ENCODE assay signal across 17 cellular contexts in the genomic region with DNA sequence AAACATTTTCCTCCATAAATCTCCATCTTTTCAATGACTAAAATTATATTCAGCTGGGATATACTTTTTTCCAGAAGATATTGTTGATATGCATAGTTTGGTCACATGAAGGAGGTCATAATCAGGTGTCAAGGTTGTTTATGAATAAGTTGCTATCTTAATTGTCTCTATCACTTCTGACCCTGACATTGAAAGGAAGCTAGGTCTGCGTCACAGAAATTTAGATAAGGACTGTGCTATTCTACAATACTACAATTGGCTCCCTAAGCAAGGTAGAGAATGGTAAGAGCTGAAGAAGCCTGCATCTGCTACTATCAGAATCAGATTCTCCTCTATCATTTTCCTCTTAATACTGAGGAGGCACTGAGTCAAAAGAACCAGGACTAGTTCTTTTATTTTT.
"Had no signal": no experiment of that assay in that cellular context is flagged by ENCODE, and none has a peak within 500 bp of the region (broad histone marks: within the 10 kb centered on the region; RNA-seq: fewer than 3 reads in every experiment).

No MANE protein-coding gene starts in this region.

- H3K27ac ChIP-seq: lower lobe of right lung, parathyroid adenoma, prostate gland, sigmoid colon, skin epidermis, suprapubic skin, thyroid gland, uterus had no signal

- H2AFZ ChIP-seq: parathyroid adenoma had no signal

- H3K4me1 ChIP-seq: lower lobe of right lung, parathyroid adenoma, prostate gland, sigmoid colon, suprapubic skin, uterus had no signal

- H3K9ac ChIP-seq: parathyroid adenoma had no signal

- DNase-seq: endodermal cell; foreskin melanocyte; head of caudate nucleus; hippocampal formation; left colon; lower lobe of right lung; midbrain; naive B cell; sigmoid colon; stimulated activated CD4-positive, alpha-beta T cell treated with anti-CD3 and anti-CD28 coated beads, Interleukin-2, amount 100 ng/mL, for 48 hours; stimulated activated naive CD8-positive, alpha-beta T cell treated with anti-CD3 and anti-CD28 coated beads, Interleukin-15, Interleukin-2, amounts not matched to agents 100 U/mL and 50 U/mL, for 24 hours; thyroid gland; uterus had no signal

- H3K27me3 ChIP-seq: sigmoid colon, suprapubic skin, thyroid gland, uterus had no signal

- H3K4me3 ChIP-seq: lower lobe of right lung, prostate gland, sigmoid colon, skin epidermis, suprapubic skin, thyroid gland, uterus had no signal

- H3K9me3 ChIP-seq: prostate gland, suprapubic skin, thyroid gland, uterus had no signal

- ATAC-seq: left colon; lower lobe of right lung; stimulated activated naive CD8-positive, alpha-beta T cell treated with anti-CD3 and anti-CD28 coated beads, Interleukin-15, Interleukin-2, amounts not matched to agents 100 U/mL and 50 U/mL, for 24 hours had no signal

- H3K36me3 ChIP-seq: uterus had no signal
